In genomic region chr2:10122500-10123280, GRCh38 we compare ENCODE assay signal across 1 cellular context.
TF ChIP-seq lines count a peak whose summit lies in the region.

Gene RRM2, plus strand, starts transcription at chr2:10122739. Its CDS starts 60 bp downstream, at chr2:10122799.

TF ChIP-seq in SK-N-SH, 30 proteins besides CTCF, POLR2A, EP300 and RAD21 (continued from another document):
- TF ChIP-seq NRF1 (IDR thresholded peaks at IDR 0.05; ENCODE audit: low read depth, low read length) = no peak
- peak; percentile 74 for TF ChIP-seq TAF1 (IDR thresholded peaks at IDR 0.05; ENCODE audit: borderline replicate concordance, low read depth, low read length)
- TF ChIP-seq NFIC (IDR thresholded peaks at IDR 0.05; ENCODE audit: borderline replicate concordance) = no peak
- TF ChIP-seq YY1 (IDR thresholded peaks at IDR 0.05; ENCODE audit: low read depth) = no peak
- TF ChIP-seq MXI1 (IDR thresholded peaks at IDR 0.05; ENCODE audit: low read depth, low read length) = peak; percentile 99
- peak; percentile 97 for TF ChIP-seq SIN3A (IDR thresholded peaks at IDR 0.05; ENCODE audit: borderline replicate concordance, low read depth, low read length)
- no peak for TF ChIP-seq GATA2 (CRISPR knock-in tag; IDR thresholded peaks at IDR 0.05)
- no peak for TF ChIP-seq GABPA (IDR thresholded peaks at IDR 0.05; ENCODE audit: low read depth)
- TF ChIP-seq FOXJ3 (CRISPR knock-in tag; IDR thresholded peaks at IDR 0.05) = no peak
- no peak for TF ChIP-seq TEAD4 (IDR thresholded peaks at IDR 0.05; ENCODE audit: borderline replicate concordance, insufficient read depth)
- TF ChIP-seq ZBTB33 (IDR thresholded peaks at IDR 0.05; ENCODE audit: borderline replicate concordance, low read depth) = no peak
- TF ChIP-seq FOSL2 (IDR thresholded peaks at IDR 0.05; ENCODE audit: borderline replicate concordance, low read depth) = no peak
- no peak for TF ChIP-seq JUND (IDR thresholded peaks at IDR 0.05)
- peak; percentile 95 for TF ChIP-seq IRF3 (IDR thresholded peaks at IDR 0.05; ENCODE audit: low read depth, low read length)
- TF ChIP-seq FOXM1 (IDR thresholded peaks at IDR 0.05; ENCODE audit: low read depth) = peak; percentile 82; the same call in 1 of the 2 replicates
- peak; percentile 46; the same call in 1 of the 2 replicates for TF ChIP-seq REST (IDR thresholded peaks at IDR 0.05; ENCODE audit: low read depth, low read length)
- peak; percentile 90 for TF ChIP-seq CHD2 (IDR thresholded peaks at IDR 0.05; ENCODE audit: low read length, partially characterized antibody)
- no peak for TF ChIP-seq SMC3 (IDR thresholded peaks at IDR 0.05; ENCODE audit: low read depth, low read length)
- TF ChIP-seq MAX (IDR thresholded peaks at IDR 0.05; ENCODE audit: low read depth) = peak; percentile 49; the same call in 1 of the 2 replicates
- TF ChIP-seq EZH2phosphoT487 (IDR thresholded peaks at IDR 0.05; ENCODE audit: borderline replicate concordance, low read depth) = no peak
TF ChIP-seq in SK-N-SH: peak in this region for 10.
